In genomic region chr9:100428871-100429654, GRCh38 we compare ENCODE assay signal across 8 cellular contexts. TPM values are rescaled to one million over a fixed set of nuclear protein-coding genes. Genes with fewer than 3 reads are reported as not detected.
A peak's percentile ranks its signal among the peaks of the same experiment; 100 is the strongest.
DNase-seq lines count a peak whose midpoint lies in the region; ATAC-seq and FAIRE-seq lines count a peak whose summit lies in the region.

No MANE protein-coding gene starts in this region.

- no peaks in the 10 kb centered on the region for H3K36me3 Mint-ChIP-seq in T-cell

- H3K27me3 Mint-ChIP-seq in T-cell: no peaks in the 10 kb centered on the region

- H3K4me3 Mint-ChIP-seq in T-cell: peak overlapping the region in 1 of 3 donors; percentile 26

- peaks cover 36 to 50% (median 43%) of the 10 kb centered on the region in 3 donors for H3K4me1 Mint-ChIP-seq in T-cell

- H3K27ac Mint-ChIP-seq in T-cell: peak overlapping the region in 1 of 2 donors; percentile 79

- ATAC-seq in T-cell (replicated peaks in 1 of 4): no peak
- ATAC-seq in GM18498 (IDR thresholded peaks at IDR 0.05; ENCODE audit: unreplicated experiment): no peak
- ATAC-seq in HG03135 (IDR thresholded peaks at IDR 0.05; ENCODE audit: unreplicated experiment): no peak

- CTCF ChIA-PET in T-cell (lab: Charles Lee): interaction anchor here in 1 of 2 donors (1.1 kb wide), 1 partner anchor 9 kb away, joined by 5 read pairs; no protein-coding TSS in a partner anchor

- FAIRE-seq in G401.6 (lab: Jason Lieb, UNC): peak; percentile 88

- peak; percentile 95 for DNase-seq in SW480 (ENCODE audit: low spot score)
- peak; percentile 99 for DNase-seq in foreskin melanocyte
- DNase-seq in renal cortical epithelial cell (ENCODE audit: low read depth): peak; percentile 99
- DNase-seq in activated CD8-positive, alpha-beta memory T cell treated with anti-CD3 and anti-CD28 coated beads, Interleukin-2, amount 50 U/mL, for 48 hours: no peak
- no peak for DNase-seq in T-cell

- POLR2A ChIA-PET in T-cell (lab: Charles Lee): interaction anchor here in 1 of 2 donors (0.7 kb wide), 1 partner anchor 546 kb away, joined by 3 read pairs; no protein-coding TSS in a partner anchor

- H3K9me3 Mint-ChIP-seq in T-cell: no peaks in the 10 kb centered on the region

RNA-seq across cellular contexts. Expression of gene MSANTD3, which starts 2.1 kb away (rescaled TPM):
- total RNA-seq in renal cortical epithelial cell (55.1 and 104 TPM in 2 replicates), T-cell (10 to 100 TPM in 4 of 5 donors, 1 to 10 TPM in 1; 7.7 to 15.3 (median 13.1) TPM)

RNA-seq across cellular contexts. Expression of gene TMEFF1, which starts 43.9 kb away (rescaled TPM):
- total RNA-seq in renal cortical epithelial cell (3.5 and 4.3 TPM in 2 replicates), T-cell (under 1 TPM in 2 of 5 donors, not detected in 3; 0.22 to 0.26 TPM)

Comparison
In these comparisons a context has a peak if more than half of its experiments do, and no peak if none do; other contexts are left out.
1. DNase-seq: peak in SW480 (single experiment), foreskin melanocyte (single experiment) and renal cortical epithelial cell (single experiment); none in activated CD8-positive, alpha-beta memory T cell treated with anti-CD3 and anti-CD28 coated beads, Interleukin-2, amount 50 U/mL, for 48 hours (single experiment) and T-cell (0 of 34).